22 cellular contexts compared by ENCODE assay signal in genomic region chr10:88899886-88900285, GRCh38. TPM values are rescaled to one million over a fixed set of nuclear protein-coding genes. Genes with fewer than 3 reads are reported as not detected.
DNase-seq lines count a peak whose midpoint lies in the region; ATAC-seq, FAIRE-seq and TF ChIP-seq lines count a peak whose summit lies in the region.
"Had no signal": no experiment of that assay in that cellular context is flagged by ENCODE, and none has a peak within 500 bp of the region (broad histone marks: within the 10 kb centered on the region; RNA-seq: fewer than 3 reads in every experiment).

No MANE protein-coding gene starts in this region.

- peaks cover 76% of the 10 kb centered on the region for H3K4me1 Mint-ChIP-seq in activated naive CD8-positive, alpha-beta T cell (ENCODE audit: low read depth)
- peaks cover 36% of the 10 kb centered on the region for H3K4me1 Mint-ChIP-seq in memory B cell

- H3K9me3 ChIP-seq in IMR-90 (ENCODE audit: control insufficient read depth, insufficient read depth, low read length), result no peaks in the 10 kb centered on the region
- H3K9me3 ChIP-seq: ovary, thyroid gland had no signal

- no peak for TF ChIP-seq CTCF in IMR-90 (conservative IDR thresholded peaks at IDR 0.05; ENCODE audit: low read depth, low read length)

- no peak for ATAC-seq in IMR-90 (ENCODE audit: low read depth)
- no peak for ATAC-seq in memory B cell (ENCODE audit: low read depth)
- no peak for ATAC-seq in GM18873 (IDR thresholded peaks at IDR 0.05; ENCODE audit: low FRiP score, unreplicated experiment)
- ATAC-seq in HG02885 (IDR thresholded peaks at IDR 0.05; ENCODE audit: poor library complexity, unreplicated experiment), result no peak

- peak; percentile 51 for FAIRE-seq in GM12891 (lab: Jason Lieb, UNC)
- FAIRE-seq: kidney had no signal

- H4K20me1 ChIP-seq in IMR-90 (ENCODE audit: insufficient read depth, low read length), result no peaks in the 10 kb centered on the region; the same call in 1 of the 2 replicates

- no TSS peak for BruUV-seq in IMR-90 (replicated peaks; lab: Mats Ljungman, UMichigan)

- peaks cover 34% of the 10 kb centered on the region for H3K4me1 ChIP-seq in IMR-90 (ENCODE audit: control insufficient read depth, insufficient read depth, low read length)

- H3K27me3 Mint-ChIP-seq in activated naive CD8-positive, alpha-beta T cell, result no peaks in the 10 kb centered on the region
- no peaks in the 10 kb centered on the region for H3K27me3 Mint-ChIP-seq in memory B cell
- H3K27me3 Mint-ChIP-seq: CD4-positive, alpha-beta T cell had no signal

- no peak overlapping the region for H3K9ac ChIP-seq in IMR-90 (ENCODE audit: low read depth, low read length)

- H3K4me2 ChIP-seq in IMR-90 (ENCODE audit: low read depth, low read length), result no peak overlapping the region
- H3K4me2 ChIP-seq: smooth muscle cell had no signal

- H4K5ac ChIP-seq in IMR-90 (ENCODE audit: low read depth, low read length), result no peak overlapping the region

- no peak overlapping the region for H2AK5ac ChIP-seq in IMR-90 (ENCODE audit: low read depth, low read length)

- peaks cover 24% of the 10 kb centered on the region for H3K9me1 ChIP-seq in IMR-90 (ENCODE audit: insufficient read depth, low read length)

- no peak overlapping the region for H3K56ac ChIP-seq in IMR-90 (ENCODE audit: extremely low read depth, insufficient read depth, low read length)

- peaks cover 22% of the 10 kb centered on the region for H3K36me3 ChIP-seq in IMR-90 (ENCODE audit: control insufficient read depth, insufficient read depth, low read length)
- H3K36me3 ChIP-seq: ovary, thyroid gland had no signal

- no peak for DNase-seq in GM12891 (ENCODE audit: insufficient read length, low spot score)
- DNase-seq in IMR-90, result no peak
- no peak for DNase-seq in memory B cell (ENCODE audit: low spot score in 2 of 2)
- DNase-seq in NCI-H146 treated with DMSO at 0.1 percent for 48 hours (lab: John Stamatoyannopoulos, UW; ENCODE audit: unreplicated experiment), result no peak
- DNase-seq: CD4-positive, alpha-beta T cell; cortex of kidney; EL; glutamatergic neuron; KG1; kidney; NCI-H1694; NCI-H748 treated with DMSO at 0.1 percent for 48 hours; ovary; retina; stimulated activated CD4-positive, alpha-beta T cell treated with anti-CD3 and anti-CD28 coated beads, Interleukin-2, amount 100 ng/mL, for 24 hours; T-helper 9 cell; thyroid gland had no signal

- in situ Hi-C loops in IMR-90 (cut with MboI; ENCODE audit: low sequenced_read_pairs), result no loop called here

- intact Hi-C loops in IMR-90 (cut with micrococcal nuclease), result no loop called here

- dilution Hi-C loops in IMR-90 (cut with HindIII; ENCODE audit: low sequenced_read_pairs, unreplicated experiment), result no loop called here

- no peak overlapping the region for H3K27ac ChIP-seq in IMR-90 (ENCODE audit: insufficient read depth, low read length)
- H3K27ac ChIP-seq: ovary, thyroid gland had no signal

- H3K27ac Mint-ChIP-seq in activated naive CD8-positive, alpha-beta T cell, result peak overlapping the region; percentile 99
- H3K27ac Mint-ChIP-seq in memory B cell, result peak overlapping the region; percentile 70
- H3K27ac Mint-ChIP-seq: nephron had no signal

- POLR2A ChIA-PET in IMR-90 (lab: Charles Lee; ENCODE audit: unreplicated experiment), result no interaction called here

- H4K8ac ChIP-seq in IMR-90 (ENCODE audit: low read depth in 2 of 2, low read length in 2 of 2), result no peak overlapping the region

- H3K18ac ChIP-seq in IMR-90 (ENCODE audit: low read depth, low read length), result no peak overlapping the region

- H3K4me3 ChIP-seq in IMR-90 (ENCODE audit: insufficient read depth, low read depth, low read length), result no peak overlapping the region
- H3K4me3 ChIP-seq: ovary, smooth muscle cell, thyroid gland had no signal

- H2BK5ac ChIP-seq in IMR-90 (ENCODE audit: low read depth, low read length, poor library complexity, severe bottlenecking), result peak overlapping the region; percentile 14

- no peak overlapping the region for H4K91ac ChIP-seq in IMR-90 (ENCODE audit: insufficient read depth, low read depth, low read length)

- no peaks in the 10 kb centered on the region for H3K9me3 Mint-ChIP-seq in activated naive CD8-positive, alpha-beta T cell (ENCODE audit: low read depth)
- no peaks in the 10 kb centered on the region for H3K9me3 Mint-ChIP-seq in memory B cell
- H3K9me3 Mint-ChIP-seq: CD4-positive, alpha-beta T cell; nephron had no signal

- TF ChIP-seq POLR2A in GM12891 (IDR thresholded peaks at IDR 0.05; ENCODE audit: low read depth, low read length) (no peak), IMR-90 (IDR thresholded peaks at IDR 0.05; ENCODE audit: low read depth, low read length) (no peak)

- H2BK20ac ChIP-seq in IMR-90 (ENCODE audit: low read depth, low read length), result peak overlapping the region; percentile 45; the same call in 1 of the 2 replicates

- no peaks in the 10 kb centered on the region for H3K27me3 ChIP-seq in IMR-90 (ENCODE audit: control insufficient read depth, insufficient read depth, low read length)
- H3K27me3 ChIP-seq: ovary, thyroid gland had no signal

- no peak overlapping the region for H3K14ac ChIP-seq in IMR-90 (replicated peaks; ENCODE audit: low read depth, low read length)

- H2BK15ac ChIP-seq in IMR-90 (ENCODE audit: low read depth, low read length), result 0 out of 3 replicates have a peak overlapping the region, but pooled peaks have one; percentile 13

- peaks cover 49 to 82% of the 10 kb centered on the region in 2 experiments for H3K79me1 ChIP-seq in IMR-90 (ENCODE audit: low read depth in 1 of 2, low read length in 2 of 2)

- H2AK9ac ChIP-seq in IMR-90 (replicated peaks; ENCODE audit: low read depth, low read length, poor library complexity), result no peak overlapping the region

- no peak for TF ChIP-seq RAD21 in IMR-90 (IDR thresholded peaks at IDR 0.05; ENCODE audit: low read length)

- H3K36me3 Mint-ChIP-seq in activated naive CD8-positive, alpha-beta T cell, result peaks cover 13% of the 10 kb centered on the region
- H3K36me3 Mint-ChIP-seq in memory B cell, result peaks cover 10% of the 10 kb centered on the region

- H3K4ac ChIP-seq in IMR-90 (ENCODE audit: low read depth, low read length), result no peak overlapping the region; the same call in 1 of the 2 replicates

- no CpG with 5 or more reads among the region's 2 CpGs for WGBS in IMR-90 (ENCODE audit: extremely low coverage in 2 of 2, insufficient read length in 1 of 2), 2 experiments

- H3K4me3 Mint-ChIP-seq in activated naive CD8-positive, alpha-beta T cell, result no peak overlapping the region
- H3K4me3 Mint-ChIP-seq in memory B cell, result no peak overlapping the region
- H3K4me3 Mint-ChIP-seq: CD4-positive, alpha-beta T cell; nephron had no signal

- H2BK120ac ChIP-seq in IMR-90 (ENCODE audit: low read depth, low read length), result no peak overlapping the region

- no peak overlapping the region for H2AFZ ChIP-seq in IMR-90 (replicated peaks; ENCODE audit: low read length, poor library complexity)

- CTCF ChIA-PET in IMR-90 (lab: Yijun Ruan, JAX), result no interaction called here

- no peak overlapping the region; the same call in 1 of the 2 replicates for H3K23ac ChIP-seq in IMR-90 (ENCODE audit: low read depth, low read length)

TF ChIP-seq in GM12891, 5 proteins besides CTCF, POLR2A, EP300 and RAD21:
- TF ChIP-seq POU2F2 (IDR thresholded peaks at IDR 0.05; ENCODE audit: low read depth, low read length), result no peak
- TF ChIP-seq TAF1 (IDR thresholded peaks at IDR 0.05; ENCODE audit: low read depth, low read length), result no peak
- no peak for TF ChIP-seq POLR2AphosphoS5 (IDR thresholded peaks at IDR 0.05; ENCODE audit: low read depth, low read length)

TF ChIP-seq in IMR-90, 13 proteins besides CTCF, POLR2A, EP300 and RAD21 (continues in another document):
- TF ChIP-seq BHLHE40 (IDR thresholded peaks at IDR 0.05; ENCODE audit: low read depth, low read length) (no peak), MAZ (IDR thresholded peaks at IDR 0.05; ENCODE audit: borderline replicate concordance, low read depth, low read length) (no peak), CEBPB (IDR thresholded peaks at IDR 0.05; ENCODE audit: low read depth, low read length) (no peak), MAFK (IDR thresholded peaks at IDR 0.05; ENCODE audit: low read depth, low read length) (no peak), RFX5 (IDR thresholded peaks at IDR 0.05; ENCODE audit: low read depth, low read length) (no peak), RCOR1 (IDR thresholded peaks at IDR 0.05; ENCODE audit: insufficient replicate concordance, low read length) (no peak), NFE2L2 (IDR thresholded peaks at IDR 0.05; ENCODE audit: low read depth, low read length) (no peak), MXI1 (IDR thresholded peaks at IDR 0.05; ENCODE audit: borderline replicate concordance, low read depth, low read length) (no peak), FOS (IDR thresholded peaks at IDR 0.05; ENCODE audit: low read depth, low read length) (no peak), CHD1 (IDR thresholded peaks at IDR 0.05; ENCODE audit: low read depth, low read length) (no peak), SMC3 (IDR thresholded peaks at IDR 0.05; ENCODE audit: low read depth, low read length) (no peak), ELK1 (IDR thresholded peaks at IDR 0.05; ENCODE audit: borderline replicate concordance, low read depth, low read length) (no peak)

RNA-seq across cellular contexts. Expression of gene STAMBPL1, which starts 19.8 kb away (rescaled TPM):
- polyA plus RNA-seq in GM12891 (2012; ENCODE audit: low read depth, missing spikeins), result 14.6 TPM
- total RNA-seq in IMR-90 (2012; rRNA removed), result 28.1 and 32.8 TPM in 2 replicates
- polyA plus RNA-seq in IMR-90 (2012; rRNA removed), result 26.8 and 30.6 TPM in 2 replicates
- 10.8 and 17.7 TPM in 2 replicates for polyA plus RNA-seq in IMR-90 (2012; cell fraction: cytosol; rRNA removed)
- 41.6 and 41.8 TPM in 2 replicates for polyA plus RNA-seq in IMR-90 (2012; cell fraction: nucleus; rRNA removed; ENCODE audit: low replicate concordance)

RNA-seq across cellular contexts. Expression of gene ANKRD22, which starts 48.2 kb away (rescaled TPM):
- polyA plus RNA-seq in GM12891 (2012; ENCODE audit: low read depth, missing spikeins), result 0.39 TPM
- not detected in 2 replicates for total RNA-seq in IMR-90 (2012; rRNA removed)
- polyA plus RNA-seq in IMR-90 (2012; rRNA removed), result not detected in 2 replicates
- polyA plus RNA-seq in IMR-90 (2012; cell fraction: cytosol; rRNA removed), result not detected in 2 replicates
- not detected in 2 replicates for polyA plus RNA-seq in IMR-90 (2012; cell fraction: nucleus; rRNA removed; ENCODE audit: low replicate concordance)
- total RNA-seq: CD4-positive, alpha-beta T cell; thyroid gland had no signal

RNA-seq across cellular contexts. Expression of gene ACTA2, which starts 52.7 kb away (rescaled TPM):
- 60.5 TPM for polyA plus RNA-seq in GM12891 (2012; ENCODE audit: low read depth, missing spikeins)
- 757 and 978 TPM in 2 replicates for total RNA-seq in IMR-90 (2012; rRNA removed)
- 1,117 and 1,235 TPM in 2 replicates for polyA plus RNA-seq in IMR-90 (2012; rRNA removed)
- polyA plus RNA-seq in IMR-90 (2012; cell fraction: cytosol; rRNA removed), result 948 and 1,147 TPM in 2 replicates
- 396 and 625 TPM in 2 replicates for polyA plus RNA-seq in IMR-90 (2012; cell fraction: nucleus; rRNA removed; ENCODE audit: low replicate concordance)
